35 cellular contexts compared by ENCODE assay signal in the genomic region with DNA sequence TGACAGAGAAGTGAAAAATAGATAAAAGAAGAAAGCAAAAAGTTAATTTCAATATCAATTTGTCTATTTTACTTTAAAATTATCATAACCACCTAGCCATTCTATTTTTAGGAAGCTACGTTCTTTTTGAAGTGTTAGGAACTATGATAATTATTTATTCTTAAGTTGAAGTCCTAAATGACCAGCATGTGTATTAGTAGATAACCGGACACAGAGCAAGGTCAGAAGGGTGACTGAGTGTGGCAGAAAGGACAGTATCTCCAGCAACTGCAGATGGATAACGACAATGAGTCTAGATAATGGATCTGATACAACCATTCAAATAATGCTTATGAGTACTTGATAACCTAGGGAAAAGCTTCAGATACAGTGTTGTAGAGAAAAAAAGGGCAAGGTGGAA.
DNase-seq lines count a peak whose midpoint lies in the region; ATAC-seq, FAIRE-seq and TF ChIP-seq lines count a peak whose summit lies in the region.
"Had no signal": no experiment of that assay in that cellular context is flagged by ENCODE, and none has a peak within 500 bp of the region (broad histone marks: within the 10 kb centered on the region; RNA-seq: fewer than 3 reads in every experiment).

No MANE protein-coding gene starts in this region.

- no peaks in the 10 kb centered on the region for H3K79me2 ChIP-seq in K562 (ENCODE audit: control insufficient read depth, insufficient read depth, low read length)

- H3K4me2 ChIP-seq in K562 (ENCODE audit: insufficient read depth, low read length), result no peak overlapping the region
- H3K4me2 ChIP-seq: A549; BLaER1; BLaER1 treated with 17β-estradiol and CSF1 and Interleukin-3, amounts not matched to agents 10 nM and 100 nM had no signal

- POLR2A ChIA-PET in K562 (lab: Yijun Ruan, JAX), result interaction anchor here (1.0 kb wide), 1 partner anchor 13 kb away, joined by 5 read pairs; no protein-coding TSS in a partner anchor

- CTCF ChIA-PET in K562 (lab: Yijun Ruan, JAX; ENCODE audit: low intra/inter-chr PET ratio), result no interaction called here

- no peak for TF ChIP-seq RAD21 in K562 (CRISPR knock-in tag; conservative IDR thresholded peaks at IDR 0.05 in 1 of 2, IDR thresholded peaks at IDR 0.05 in 1 of 2)

- 50% methylated on average over 3 of the region's 3 CpGs for WGBS in right cardiac atrium
- WGBS in heart left ventricle, 4 donors, result 37 to 52% (median 39%) methylated on average over 3 of the region's 3 CpGs
- WGBS in K562 (ENCODE audit: insufficient coverage, low coverage, missing lambda C conversion rate), result 7% methylated on average over 3 of the region's 3 CpGs

- H2AFZ ChIP-seq in K562 (ENCODE audit: low read depth, low read length), result no peak overlapping the region

- H3K4me1 ChIP-seq in right cardiac atrium (ENCODE audit: control insufficient read depth, insufficient read depth, low read length) (no peaks in the 10 kb centered on the region), heart left ventricle (peaks cover 0 to 5% (median 0%) of the 10 kb centered on the region in 12 donors), right atrium auricular region (no peaks in the 10 kb centered on the region), K562 (replicated peaks in 1 of 2; ENCODE audit: control insufficient read depth in 2 of 2, insufficient read depth in 2 of 2, low read length in 2 of 2) (peaks cover 0 to 4% of the 10 kb centered on the region in 2 experiments; a peak in 2 of 5 replicates)
- H3K4me1 ChIP-seq: BE2C; BLaER1; BLaER1 treated with 17β-estradiol and CSF1 and Interleukin-3, amounts not matched to agents 10 nM and 100 nM; Caco-2 had no signal

- ATAC-seq in Right ventricle myocardium superior (ENCODE audit: poor library complexity), result peak; percentile 59
- ATAC-seq in right cardiac atrium, result no peak
- peak; percentile 52 to 73 (median 60) for ATAC-seq in heart left ventricle
- no peak for ATAC-seq in left cardiac atrium
- ATAC-seq in left ventricle myocardium superior, result peak; percentile 63
- ATAC-seq in K562, result no peak
- ATAC-seq: A549; CD8-positive, alpha-beta T cell had no signal

- H3K9ac ChIP-seq in K562 (ENCODE audit: insufficient read depth in 1 of 2, low read depth in 2 of 2, low read length in 2 of 2), result no peak overlapping the region
- H3K9ac ChIP-seq: BLaER1; BLaER1 treated with 17β-estradiol and CSF1 and Interleukin-3, amounts not matched to agents 10 nM and 100 nM had no signal

- no peaks in the 10 kb centered on the region for H3K9me1 ChIP-seq in K562 (ENCODE audit: control insufficient read depth, insufficient read depth, low read length)

- BruUV-seq in K562 (replicated peaks; lab: Mats Ljungman, UMichigan), result no TSS peak

- TF ChIP-seq CTCF in heart left ventricle (IDR thresholded peaks at IDR 0.05) (no peak), right atrium auricular region (IDR thresholded peaks at IDR 0.05) (no peak), K562 (IDR thresholded peaks at IDR 0.05 in 2 of 3, conservative IDR thresholded peaks at IDR 0.05 in 1 of 3; ENCODE audit: insufficient read depth in 2 of 3, low read depth in 1 of 3, low read length in 3 of 3) (no peak)

- no peak for TF ChIP-seq POLR2A in heart left ventricle (IDR thresholded peaks at IDR 0.05)
- TF ChIP-seq POLR2A in K562 (conservative IDR thresholded peaks at IDR 0.05), result no peak

- TF ChIP-seq EP300 in K562 (IDR thresholded peaks at IDR 0.05; ENCODE audit: low read length), result no peak

- FAIRE-seq in K562 (lab: Jason Lieb, UNC), result no peak
- FAIRE-seq: A204.1, A549, D721Med had no signal

- no peaks in the 10 kb centered on the region for H3K36me3 ChIP-seq in heart left ventricle
- H3K36me3 ChIP-seq in right atrium auricular region, result no peaks in the 10 kb centered on the region
- H3K36me3 ChIP-seq in K562 (ENCODE audit: control insufficient read depth, insufficient read depth, low read length), result no peaks in the 10 kb centered on the region
- H3K36me3 ChIP-seq: BE2C; BLaER1; BLaER1 treated with 17β-estradiol and CSF1 and Interleukin-3, amounts not matched to agents 10 nM and 100 nM had no signal

- H3K27me3 ChIP-seq in right cardiac atrium (ENCODE audit: control insufficient read depth, insufficient read depth) (no peaks in the 10 kb centered on the region), heart left ventricle (no peaks in the 10 kb centered on the region), right atrium auricular region (no peaks in the 10 kb centered on the region), K562 (ENCODE audit: control insufficient read depth in 2 of 2, insufficient read depth in 2 of 2, low read length in 2 of 2) (no peaks in the 10 kb centered on the region)
- H3K27me3 ChIP-seq: BE2C; BLaER1; BLaER1 treated with 17β-estradiol and CSF1 and Interleukin-3, amounts not matched to agents 10 nM and 100 nM had no signal

- H3K9me3 ChIP-seq in right cardiac atrium (ENCODE audit: control insufficient read depth, low read length) (no peaks in the 10 kb centered on the region), heart left ventricle (no peaks in the 10 kb centered on the region), right atrium auricular region (no peaks in the 10 kb centered on the region), K562 (replicated peaks; ENCODE audit: control insufficient read depth, insufficient read depth, low read depth, low read length) (no peaks in the 10 kb centered on the region)
- H3K9me3 ChIP-seq: A549; BE2C; BLaER1; BLaER1 treated with 17β-estradiol and CSF1 and Interleukin-3, amounts not matched to agents 10 nM and 100 nM; Caco-2 had no signal

- H3K4me3 ChIP-seq in right cardiac atrium (ENCODE audit: low read length), result no peak overlapping the region
- no peak overlapping the region for H3K4me3 ChIP-seq in heart left ventricle
- H3K4me3 ChIP-seq in right atrium auricular region, result no peak overlapping the region
- no peak overlapping the region for H3K4me3 ChIP-seq in K562
- H3K4me3 ChIP-seq: A549; BLaER1; BLaER1 treated with 17β-estradiol and CSF1 and Interleukin-3, amounts not matched to agents 10 nM and 100 nM had no signal

- no peak overlapping the region for H3K27ac ChIP-seq in right cardiac atrium (ENCODE audit: low read length)
- H3K27ac ChIP-seq in heart left ventricle, result peak overlapping the region in 1 of 12 donors; percentile 35
- H3K27ac ChIP-seq in right atrium auricular region, result no peak overlapping the region
- H3K27ac ChIP-seq in K562 (ENCODE audit: extremely low read depth, low read depth, low read length), result no peak overlapping the region
- H3K27ac ChIP-seq: 22Rv1; A549; BLaER1; BLaER1 treated with 17β-estradiol and CSF1 and Interleukin-3, amounts not matched to agents 10 nM and 100 nM; C4-2B had no signal

- in situ Hi-C loops in K562 (cut with MboI), result loop anchor here (5.0 to 10.0 kb wide), 2 partner anchors 115 to 617 kb away; no protein-coding TSS in a partner anchor

- intact Hi-C loops in Right ventricle myocardium superior (cut with DNase I) (no loop called here), right cardiac atrium (cut with DNase I) (no loop called here), heart left ventricle (cut with DNase I) (no loop called here), left cardiac atrium (cut with DNase I) (no loop called here), left ventricle myocardium superior (cut with micrococcal nuclease) (no loop called here), K562 (cut with micrococcal nuclease) (no loop called here)

- no peak for DNase-seq in Right ventricle myocardium superior
- DNase-seq in right cardiac atrium, result no peak
- DNase-seq in heart left ventricle, result no peak
- DNase-seq in left cardiac atrium, result no peak
- DNase-seq in left ventricle myocardium superior, result no peak
- DNase-seq in right atrium auricular region (ENCODE audit: low spot score), result no peak
- peak in 1 of 4 experiments; percentile 18 for DNase-seq in K562 (ENCODE audit: extremely low read depth in 1 of 4, low spot score in 3 of 4)
- no peak for DNase-seq in NCI-H1436 treated with DMSO at 0.1 percent for 48 hours (lab: John Stamatoyannopoulos, UW)
- DNase-seq: 8988T; ACHN; AML-193; BE2C; C1 segment of cervical spinal cord; Caco-2; Calu3; CD4-positive, alpha-beta memory T cell; CD4-positive, alpha-beta T cell; CD4-positive, CD25-positive, alpha-beta regulatory T cell; CD8-positive, alpha-beta memory T cell; CD8-positive, alpha-beta T cell; COR-L47; DMS 273 treated with DMSO at 0.1 percent for 48 hours; DMS153; DMS53; DMS79; DMS79 treated with DMSO at 0.1 percent for 48 hours; DND-41; EL had no signal

- H4K20me1 ChIP-seq in K562 (replicated peaks; ENCODE audit: control insufficient read depth, insufficient read depth, low read length), result no peaks in the 10 kb centered on the region
- H4K20me1 ChIP-seq: BLaER1; BLaER1 treated with 17β-estradiol and CSF1 and Interleukin-3, amounts not matched to agents 10 nM and 100 nM had no signal

TF ChIP-seq in K562, 482 proteins besides CTCF, POLR2A, EP300 and RAD21:
- peak; percentile 19; the same call in 1 of the 2 replicates for TF ChIP-seq CBFA2T3 (IDR thresholded peaks at IDR 0.05)
- no peak for TF ChIP-seq PPARD (CRISPR knock-in tag; IDR thresholded peaks at IDR 0.05)

Comparison
In these comparisons a context has a peak if more than half of its experiments do, and no peak if none do; other contexts are left out.
1. ATAC-seq: peak in Right ventricle myocardium superior (single experiment), heart left ventricle (4 of 4) and left ventricle myocardium superior (single experiment); none in right cardiac atrium (0 of 2), left cardiac atrium (0 of 2) and K562 (single experiment).